Comparison of ENCODE assay signal across 27 cellular contexts in genomic region chr1:96971439-96971838, GRCh38.
DNase-seq lines count a peak whose midpoint lies in the region; ATAC-seq, FAIRE-seq and TF ChIP-seq lines count a peak whose summit lies in the region.
"Had no signal": no experiment of that assay in that cellular context is flagged by ENCODE, and none has a peak within 500 bp of the region (broad histone marks: within the 10 kb centered on the region; RNA-seq: fewer than 3 reads in every experiment).

No MANE protein-coding gene starts in this region.

- H3K9ac ChIP-seq in HepG2 (ENCODE audit: insufficient read depth, low read depth, low read length) (no peak overlapping the region), PC-3 (ENCODE audit: low read length) (peak overlapping the region; percentile 9; the same call in 1 of the 2 replicates)
- H3K9ac ChIP-seq: BLaER1 had no signal

- no peaks in the 10 kb centered on the region for H4K20me1 ChIP-seq in HepG2 (ENCODE audit: insufficient read depth, low read length)
- no peaks in the 10 kb centered on the region for H4K20me1 ChIP-seq in PC-3 (ENCODE audit: low read length)
- H4K20me1 ChIP-seq: BLaER1 had no signal

- POLR2A ChIA-PET in HepG2 (lab: Yijun Ruan, JAX) (no interaction called here), PC-3 (lab: Charles Lee; ENCODE audit: unreplicated experiment) (interaction anchor here (0.7 kb wide), 1 partner anchor 306 kb away, joined by 6 read pairs; no protein-coding TSS in a partner anchor), WTC11 (lab: Charles Lee) (no interaction called here)

- H3K9me3 ChIP-seq in right lobe of liver, result no peaks in the 10 kb centered on the region
- H3K9me3 ChIP-seq in HepG2 (ENCODE audit: low read length), result no peaks in the 10 kb centered on the region
- no peaks in the 10 kb centered on the region for H3K9me3 ChIP-seq in PC-3 (ENCODE audit: low read length)
- H3K9me3 ChIP-seq: BE2C had no signal

- H3K4me1 Mint-ChIP-seq in WTC11, result no peaks in the 10 kb centered on the region
- H3K4me1 Mint-ChIP-seq: CD14-positive monocyte; CD4-positive, alpha-beta memory T cell; CD4-positive, CD25-positive, alpha-beta regulatory T cell; CD8-positive, alpha-beta memory T cell had no signal

- no peaks in the 10 kb centered on the region for H3F3A ChIP-seq in PC-3 (ENCODE audit: low read length, unreplicated experiment)

- H3K36me3 Mint-ChIP-seq in WTC11, result no peaks in the 10 kb centered on the region
- H3K36me3 Mint-ChIP-seq: CD14-positive monocyte; CD4-positive, alpha-beta memory T cell; CD4-positive, CD25-positive, alpha-beta regulatory T cell; CD8-positive, alpha-beta memory T cell had no signal

- TF ChIP-seq EP300 in HepG2 (IDR thresholded peaks at IDR 0.05; ENCODE audit: low read depth in 2 of 2, low read length in 2 of 2), result no peak
- no peak for TF ChIP-seq EP300 in HepG2 (CRISPR knock-in tag; IDR thresholded peaks at IDR 0.05; ENCODE audit: borderline replicate concordance)

- peak overlapping the region in 1 of 3 donors; percentile 6 for H3K27ac ChIP-seq in right lobe of liver
- H3K27ac ChIP-seq in HepG2 (ENCODE audit: extremely low read length, insufficient read depth, low read length), result no peak overlapping the region
- H3K27ac ChIP-seq in PC-3 (ENCODE audit: low read length), result peak overlapping the region; percentile 67
- H3K27ac ChIP-seq: BLaER1 had no signal

- DNase-seq in right lobe of liver (no peak), HepG2 (ENCODE audit: low spot score) (no peak), PC-3 (no peak), left lobe of liver (ENCODE audit: low spot score) (no peak), NOMO-1 (lab: John Stamatoyannopoulos, UW; ENCODE audit: unreplicated experiment in 2 of 2) (no peak), WTC11 (ENCODE audit: low spot score) (no peak), NCI-H2227 (lab: John Stamatoyannopoulos, UW; ENCODE audit: unreplicated experiment) (no peak)
- DNase-seq: 8988T; ACHN; BE2C; C1 segment of cervical spinal cord; CD4-positive, alpha-beta memory T cell; CD4-positive, CD25-positive, alpha-beta regulatory T cell; CD8-positive, alpha-beta memory T cell; COR-L47; DMS 273 treated with DMSO at 0.1 percent for 48 hours; DMS153; DMS79; DND-41; EL; GDM1 had no signal

- intact Hi-C loops in right lobe of liver (cut with DNase I) (no loop called here), HepG2 (cut with micrococcal nuclease; ENCODE audit: unreplicated experiment) (no loop called here), PC-3 (cut with micrococcal nuclease) (no loop called here)

- H3K27me3 ChIP-seq in right lobe of liver (no peaks in the 10 kb centered on the region), HepG2 (ENCODE audit: control insufficient read depth in 1 of 2, insufficient read depth in 2 of 2, low read length in 2 of 2) (no peaks in the 10 kb centered on the region), PC-3 (ENCODE audit: low read length) (no peaks in the 10 kb centered on the region)
- H3K27me3 ChIP-seq: BE2C, BLaER1 had no signal

- H2AFZ ChIP-seq in HepG2 (ENCODE audit: low read length) (no peak overlapping the region), PC-3 (ENCODE audit: low read length) (no peak overlapping the region)

- no peaks in the 10 kb centered on the region for H3K9me2 ChIP-seq in PC-3 (replicated peaks; ENCODE audit: low read length)

- no peak for TF ChIP-seq POLR2A in right lobe of liver (IDR thresholded peaks at IDR 0.05)
- no peak for TF ChIP-seq POLR2A in HepG2 (IDR thresholded peaks at IDR 0.05; ENCODE audit: insufficient read depth in 1 of 2, low read depth in 2 of 2, low read length in 2 of 2)

- H3K4me2 ChIP-seq in HepG2 (ENCODE audit: low read depth, low read length), result no peak overlapping the region
- peak overlapping the region; percentile 57 for H3K4me2 ChIP-seq in PC-3 (ENCODE audit: low read length)
- H3K4me2 ChIP-seq: BLaER1 had no signal

- TF ChIP-seq CTCF in right lobe of liver (IDR thresholded peaks at IDR 0.05) (no peak), HepG2 (CRISPR knock-in tag; IDR thresholded peaks at IDR 0.05) (no peak), PC-3 (conservative IDR thresholded peaks at IDR 0.05; ENCODE audit: low read depth, low read length) (no peak), WTC11 (IDR thresholded peaks at IDR 0.05) (no peak)

- H3K4me3 ChIP-seq in right lobe of liver (no peak overlapping the region), HepG2 (replicated peaks in 1 of 3; ENCODE audit: insufficient read depth in 1 of 3, low read depth in 2 of 3, low read length in 3 of 3) (no peak overlapping the region), PC-3 (ENCODE audit: low read length) (0 out of 2 replicates have a peak overlapping the region, but pooled peaks have one; percentile 31)
- H3K4me3 ChIP-seq: BLaER1, GM12878 had no signal

- ATAC-seq in right lobe of liver (peak; percentile 57 to 69 (median 64)), HepG2 (no peak), PC-3 (no peak), left lobe of liver (peak; percentile 43), WTC11 (no peak)
- ATAC-seq: GM12878 had no signal

- FAIRE-seq in HepG2 (lab: Jason Lieb, UNC), result no peak
- FAIRE-seq: A204.1, GM12878, GM12892, GM18507 had no signal

- 28% methylated on average over 2 of the region's 2 CpGs for WGBS in right lobe of liver (ENCODE audit: insufficient coverage, low coverage, low lambda C conversion rate, missing lambda C conversion rate)
- WGBS in HepG2 (ENCODE audit: low lambda C conversion rate), result 14% methylated on average over 2 of the region's 2 CpGs

- no peak overlapping the region for H3K27ac Mint-ChIP-seq in WTC11
- H3K27ac Mint-ChIP-seq: CD14-positive monocyte; CD4-positive, alpha-beta memory T cell; CD4-positive, CD25-positive, alpha-beta regulatory T cell; CD8-positive, alpha-beta memory T cell had no signal

- CTCF ChIA-PET in HepG2 (lab: Yijun Ruan, JAX; ENCODE audit: low intra/inter-chr PET ratio, low total read pairs), result no interaction called here
- CTCF ChIA-PET in PC-3 (lab: Charles Lee), result no interaction called here
- CTCF ChIA-PET in WTC11 (lab: Charles Lee), result no interaction called here

- no peaks in the 10 kb centered on the region for H3K27me3 Mint-ChIP-seq in WTC11 (ENCODE audit: low read depth)

- TF ChIP-seq RAD21 in HepG2 (CRISPR knock-in tag; IDR thresholded peaks at IDR 0.05), result no peak

- H3K36me3 ChIP-seq in right lobe of liver (no peaks in the 10 kb centered on the region), HepG2 (replicated peaks in 1 of 2; ENCODE audit: control insufficient read depth in 1 of 2, insufficient read depth in 2 of 2, low read length in 2 of 2) (no peaks in the 10 kb centered on the region), PC-3 (ENCODE audit: low read depth, low read length) (no peaks in the 10 kb centered on the region)
- H3K36me3 ChIP-seq: BE2C, BLaER1 had no signal

- peaks cover 11% of the 10 kb centered on the region for H3K9me3 Mint-ChIP-seq in WTC11
- H3K9me3 Mint-ChIP-seq: CD8-positive, alpha-beta memory T cell had no signal

- H3K4me1 ChIP-seq in right lobe of liver (peaks cover 0 to 12% (median 0%) of the 10 kb centered on the region in 4 donors), HepG2 (ENCODE audit: insufficient read depth, low read length) (no peaks in the 10 kb centered on the region), PC-3 (ENCODE audit: insufficient read depth, low read length) (peaks cover 17% of the 10 kb centered on the region)
- H3K4me1 ChIP-seq: BLaER1 had no signal

- in situ Hi-C loops in HepG2 (cut with HindIII; ENCODE audit: extremely low pct_ligation_motif_present, low pct_unique_long_range_greater_than_20kb), result no loop called here

- BruUV-seq in HepG2 (replicated peaks; lab: Mats Ljungman, UMichigan), result no TSS peak
- no TSS peak for BruUV-seq in PC-3 (replicated peaks; lab: Mats Ljungman, UMichigan)

- H3K4me3 Mint-ChIP-seq in WTC11, result no peak overlapping the region
- H3K4me3 Mint-ChIP-seq: CD14-positive monocyte; CD4-positive, alpha-beta memory T cell; CD4-positive, CD25-positive, alpha-beta regulatory T cell; CD8-positive, alpha-beta memory T cell had no signal

- no peaks in the 10 kb centered on the region for H3K79me2 ChIP-seq in HepG2 (ENCODE audit: insufficient read depth, low read length)
- H3K79me2 ChIP-seq in PC-3 (ENCODE audit: low read length), result no peaks in the 10 kb centered on the region

TF ChIP-seq in HepG2, 621 proteins besides CTCF, POLR2A, EP300 and RAD21 (continues in another document):
- no peak for TF ChIP-seq ZNF329 (CRISPR knock-in tag; IDR thresholded peaks at IDR 0.05; ENCODE audit: low read depth)
- TF ChIP-seq ZNF143 (CRISPR knock-in tag; IDR thresholded peaks at IDR 0.05), result no peak
- no peak for TF ChIP-seq NFYB (CRISPR knock-in tag; IDR thresholded peaks at IDR 0.05)
- no peak for TF ChIP-seq PRPF4 (IDR thresholded peaks at IDR 0.05; ENCODE audit: low read depth, low read length, poor library complexity, severe bottlenecking)
- TF ChIP-seq, protein P1, sequence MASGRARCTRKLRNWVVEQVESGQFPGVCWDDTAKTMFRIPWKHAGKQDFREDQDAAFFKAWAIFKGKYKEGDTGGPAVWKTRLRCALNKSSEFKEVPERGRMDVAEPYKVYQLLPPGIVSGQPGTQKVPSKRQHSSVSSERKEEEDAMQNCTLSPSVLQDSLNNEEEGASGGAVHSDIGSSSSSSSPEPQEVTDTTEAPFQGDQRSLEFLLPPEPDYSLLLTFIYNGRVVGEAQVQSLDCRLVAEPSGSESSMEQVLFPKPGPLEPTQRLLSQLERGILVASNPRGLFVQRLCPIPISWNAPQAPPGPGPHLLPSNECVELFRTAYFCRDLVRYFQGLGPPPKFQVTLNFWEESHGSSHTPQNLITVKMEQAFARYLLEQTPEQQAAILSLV (CRISPR knock-in tag; IDR thresholded peaks at IDR 0.05; ENCODE audit: borderline replicate concordance), result no peak
- no peak for TF ChIP-seq EEA1 (CRISPR knock-in tag; IDR thresholded peaks at IDR 0.05; ENCODE audit: borderline replicate concordance)
- no peak for TF ChIP-seq ZNF263 (CRISPR knock-in tag; IDR thresholded peaks at IDR 0.05)

TF ChIP-seq in WTC11, 78 proteins besides CTCF, POLR2A, EP300 and RAD21:
- TF ChIP-seq ZNF263 (CRISPR knock-in tag; IDR thresholded peaks at IDR 0.05; ENCODE audit: low read depth) (no peak), NFE2L1 (CRISPR knock-in tag; IDR thresholded peaks at IDR 0.05) (no peak)

Comparison
In these comparisons a context has a peak if more than half of its experiments do, and no peak if none do; other contexts are left out.
1. ATAC-seq: peak in right lobe of liver (4 of 4) and left lobe of liver (single experiment); none in HepG2 (single experiment), PC-3 (single experiment) and WTC11 (single experiment).